1 cellular context compared by ENCODE assay signal in the genomic region with DNA sequence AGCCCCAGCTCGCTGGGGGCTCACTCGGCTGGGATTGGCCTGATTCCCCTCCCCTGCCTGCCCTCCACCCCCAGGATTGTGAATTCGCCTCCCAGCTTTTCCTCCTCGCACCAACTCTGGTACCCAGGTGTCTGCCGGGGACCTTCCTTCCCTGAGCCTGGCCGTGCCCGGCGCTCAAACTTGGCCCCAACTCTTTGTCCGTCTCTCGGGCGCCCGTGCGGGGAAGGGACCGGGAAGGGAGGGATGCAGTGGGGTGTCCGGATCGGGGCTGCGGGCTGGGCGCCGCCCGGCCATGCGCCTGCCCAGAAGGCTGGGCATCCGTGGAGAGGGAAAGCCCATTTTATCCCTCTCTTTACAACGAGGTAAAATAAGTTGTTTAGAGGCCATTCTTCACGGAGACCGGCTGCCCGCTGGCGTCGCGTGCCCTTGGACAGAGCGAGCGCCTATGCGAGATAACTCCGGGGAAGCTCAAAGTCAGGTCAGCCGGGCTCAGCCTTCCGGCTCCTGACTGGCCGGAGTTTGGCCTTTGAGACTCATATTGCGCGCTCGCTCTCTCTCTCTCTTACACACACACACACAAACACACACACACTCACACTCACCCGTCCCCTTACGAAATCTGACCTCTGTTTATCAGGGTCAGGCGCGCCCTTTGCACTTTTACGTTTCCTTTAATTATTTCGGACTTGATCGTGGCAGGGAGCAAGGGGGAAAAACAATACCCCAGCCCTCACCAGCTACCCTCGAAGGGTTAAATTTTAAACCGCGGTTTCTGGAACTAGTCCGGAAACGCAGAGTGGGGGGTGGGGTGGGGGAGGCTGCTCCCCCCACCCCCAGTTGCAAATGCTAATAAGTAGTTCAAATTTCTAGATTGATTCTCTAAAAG.
TF ChIP-seq lines count a peak whose summit lies in the region.

No MANE protein-coding gene starts in this region.

TF ChIP-seq in GM12878, 131 proteins besides CTCF, POLR2A, EP300 and RAD21 (continued from another document):
- no peak for TF ChIP-seq PRDM15 (CRISPR knock-in tag; IDR thresholded peaks at IDR 0.05)
- TF ChIP-seq RELA (IDR thresholded peaks at IDR 0.05; ENCODE audit: borderline replicate concordance, partially characterized antibody) = no peak
- no peak for TF ChIP-seq ASH2L (IDR thresholded peaks at IDR 0.05; ENCODE audit: borderline replicate concordance, low read depth)
- no peak for TF ChIP-seq ZZZ3 (IDR thresholded peaks at IDR 0.05; ENCODE audit: control insufficient read depth, insufficient read length, low read depth)
- no peak for TF ChIP-seq TCF3 (IDR thresholded peaks at IDR 0.05; ENCODE audit: borderline replicate concordance, insufficient read depth, low read depth, low read length)
- no peak for TF ChIP-seq SUPT20H (IDR thresholded peaks at IDR 0.05; ENCODE audit: borderline replicate concordance, control insufficient read depth, low read depth, low read length)
- TF ChIP-seq HDAC2 (IDR thresholded peaks at IDR 0.05) = no peak
- no peak for TF ChIP-seq SIN3A (IDR thresholded peaks at IDR 0.05; ENCODE audit: low read depth, low read length)
- no peak for TF ChIP-seq MTA3 (IDR thresholded peaks at IDR 0.05; ENCODE audit: borderline replicate concordance, low read length)
- TF ChIP-seq CREB1 (IDR thresholded peaks at IDR 0.05; ENCODE audit: low read depth) = no peak
- TF ChIP-seq SP1 (IDR thresholded peaks at IDR 0.05; ENCODE audit: low read depth, low read length) = no peak
- no peak for TF ChIP-seq MAX (IDR thresholded peaks at IDR 0.05; ENCODE audit: low read depth, low read length)
TF ChIP-seq in GM12878: peak in this region for 0.
